1 cellular context compared by ENCODE assay signal in genomic region chr12:127664901-127665300, GRCh38.
TF ChIP-seq lines count a peak whose summit lies in the region.

No MANE protein-coding gene starts in this region.

TF ChIP-seq in SK-N-SH, 30 proteins besides CTCF, POLR2A, EP300 and RAD21 (continued from another document):
- TF ChIP-seq GABPA (IDR thresholded peaks at IDR 0.05; ENCODE audit: low read depth): no peak
- TF ChIP-seq MXI1 (IDR thresholded peaks at IDR 0.05; ENCODE audit: low read depth, low read length): no peak
- TF ChIP-seq USF2 (IDR thresholded peaks at IDR 0.05; ENCODE audit: borderline replicate concordance, low read depth, low read length): no peak
- no peak for TF ChIP-seq NFIC (IDR thresholded peaks at IDR 0.05; ENCODE audit: borderline replicate concordance)
